ENCODE assay signal across 21 cellular contexts in the genomic region with DNA sequence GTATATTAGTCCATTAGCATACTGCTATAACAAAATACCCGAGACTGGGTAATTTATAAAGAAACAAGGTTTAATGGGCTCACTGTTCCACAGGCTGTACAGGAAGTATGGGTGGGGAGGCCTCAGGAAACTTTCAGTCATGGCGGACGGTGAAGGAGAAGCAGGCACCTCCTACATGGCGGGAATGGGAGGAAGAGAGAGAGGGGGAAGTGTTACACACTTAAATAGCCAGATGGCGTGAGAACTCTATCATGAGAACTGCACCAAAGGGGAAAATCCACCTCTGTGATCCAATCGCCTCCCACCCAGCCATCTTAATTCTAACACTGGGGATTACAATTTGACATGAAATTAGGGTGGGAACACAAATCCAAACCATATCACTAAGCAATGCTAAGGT.
"Had no signal": no experiment of that assay in that cellular context is flagged by ENCODE, and none has a peak within 500 bp of the region (broad histone marks: within the 10 kb centered on the region; RNA-seq: fewer than 3 reads in every experiment).

No MANE protein-coding gene starts in this region.

- H3K4me2 ChIP-seq: smooth muscle cell had no signal

- H3K36me3 ChIP-seq: ascending aorta, pancreas, suprapubic skin, transverse colon, uterus had no signal

- ATAC-seq: natural killer cell; pancreas; sciatic nerve; stimulated activated naive CD8-positive, alpha-beta T cell treated with anti-CD3 and anti-CD28 coated beads, Interleukin-15, amount 100 ng/mL, for 72 hours had no signal

- H3K9me3 ChIP-seq: pancreas, suprapubic skin had no signal

- H3K4me1 ChIP-seq: ascending aorta, pancreas, suprapubic skin, transverse colon, uterus had no signal

- H3K4me3 ChIP-seq: ascending aorta, coronary artery, pancreas, smooth muscle cell, suprapubic skin, transverse colon, uterus had no signal

- H3K27me3 ChIP-seq: ascending aorta, pancreas, suprapubic skin, transverse colon, uterus had no signal

- FAIRE-seq: frontal cortex, pancreas had no signal

- DNase-seq: activated CD4-positive, alpha-beta T cell treated with anti-CD3 and anti-CD28 coated beads for 1 hour; activated CD8-positive, alpha-beta memory T cell treated with anti-CD3 and anti-CD28 coated beads for 24 hours; activated CD8-positive, alpha-beta memory T cell treated with anti-CD3 and anti-CD28 coated beads, Interleukin-2, amount 50 U/mL, for 48 hours; activated effector memory CD4-positive, alpha-beta T cell treated with Interleukin-2 at 50 U/mL for 16 hours; activated naive CD4-positive, alpha-beta T cell treated with anti-CD3 and anti-CD28 coated beads, Interleukin-2, amount 10 ng/mL, durations not matched to agents 7 days and 5 days; activated T-cell treated with anti-CD3 and anti-CD28 coated beads, Interleukin-2, amount 50 U/mL, for 48 hours; head of caudate nucleus; immature natural killer cell; natural killer cell; pancreas; stimulated activated CD4-positive, alpha-beta T cell treated with anti-CD3 and anti-CD28 coated beads, Interleukin-4, amount 100 ng/mL, for 1 hour; stimulated activated naive CD8-positive, alpha-beta T cell treated with anti-CD3 and anti-CD28 coated beads, Interleukin-15, amount 100 ng/mL, for 72 hours; T1000; transverse colon; uterus had no signal

- H3K27ac ChIP-seq: ascending aorta, coronary artery, pancreas, suprapubic skin, transverse colon, uterus had no signal
